Comparison of ENCODE assay signal across 28 cellular contexts in genomic region chr15:88765212-88765611, GRCh38. TPM values are rescaled to one million over a fixed set of nuclear protein-coding genes. Genes with fewer than 3 reads are reported as not detected.
"Had no signal": no experiment of that assay in that cellular context is flagged by ENCODE, and none has a peak within 500 bp of the region (broad histone marks: within the 10 kb centered on the region; RNA-seq: fewer than 3 reads in every experiment).

No MANE protein-coding gene starts in this region.

- H3K36me3 ChIP-seq: stomach, suprapubic skin, thoracic aorta, thyroid gland, tibial artery, tibial nerve, transverse colon, upper lobe of left lung, upper lobe of right lung, uterus, vagina had no signal

- DNase-seq: stimulated activated CD4-positive, alpha-beta T cell treated with anti-CD3 and anti-CD28 coated beads, Interleukin-2, amount 100 ng/mL, for 48 hours; stimulated activated CD4-positive, alpha-beta T cell treated with anti-CD3 and anti-CD28 coated beads, Interleukin-4, amount 100 ng/mL, for 1 hour; stimulated activated CD4-positive, alpha-beta T cell treated with anti-CD3 and anti-CD28 coated beads, Interleukin-4, amount 100 ng/mL, for 24 hours; stimulated activated CD4-positive, alpha-beta T cell treated with anti-CD3 and anti-CD28 coated beads, Interleukin-4, amount 100 ng/mL, for 4 hours; stimulated activated CD8-positive, alpha-beta memory T cell treated with anti-CD3 and anti-CD28 coated beads, Interleukin-4, amount 100 ng/mL, for 48 hours; stimulated activated naive B cell treated with anti-CD40 and anti-IgM and Interleukin-4, amounts not matched to agents 10 μg/mL and 1 μg/mL and 100 μg/mL, for 72 hours; stimulated activated naive CD4-positive, alpha-beta T cell; stimulated activated naive CD4-positive, alpha-beta T cell treated with Interleukin-2 at 50 U/mL for 16 hours; stimulated activated naive CD8-positive, alpha-beta T cell treated with anti-CD3 and anti-CD28 coated beads, Interleukin-15, amount 100 ng/mL, for 72 hours; stimulated activated naive CD8-positive, alpha-beta T cell treated with anti-CD3 and anti-CD28 coated beads, Interleukin-15, Interleukin-2, amounts not matched to agents 100 U/mL and 50 U/mL, for 24 hours; stomach; substantia nigra; testis; thyroid gland; tibial artery; transverse colon; trophoblast cell; upper lobe of left lung; upper lobe of right lung; uterus had no signal

- H3K4me3 ChIP-seq: stomach, suprapubic skin, testis, thoracic aorta, thyroid gland, tibial artery, tibial nerve, transverse colon, upper lobe of left lung, upper lobe of right lung, uterus, vagina had no signal

- ATAC-seq: stimulated activated effector memory CD8-positive, alpha-beta T cell treated with anti-CD3 and anti-CD28 coated beads, Interleukin-12 subunit alpha, Interleukin-12 subunit beta, amount 100 ng/mL, for 72 hours; stimulated activated memory B cell treated with anti-CD40 and anti-IgM and Interleukin-4, amounts not matched to agents 10 μg/mL and 1 μg/mL and 100 μg/mL, for 72 hours; stimulated activated naive B cell treated with anti-CD40 and anti-IgM and Interleukin-4, amounts not matched to agents 10 μg/mL and 1 μg/mL and 100 μg/mL, for 72 hours; stimulated activated naive CD8-positive, alpha-beta T cell treated with anti-CD3 and anti-CD28 coated beads, Interleukin-15, amount 100 ng/mL, for 72 hours; stimulated activated naive CD8-positive, alpha-beta T cell treated with anti-CD3 and anti-CD28 coated beads, Interleukin-15, Interleukin-2, amounts not matched to agents 100 U/mL and 50 U/mL, for 24 hours; upper lobe of right lung had no signal

- FAIRE-seq: urothelium cell line had no signal

- H3K27ac ChIP-seq: stomach, suprapubic skin, testis, thoracic aorta, thyroid gland, tibial artery, tibial nerve, transverse colon, upper lobe of left lung, upper lobe of right lung, uterus, vagina had no signal

- H3K4me1 ChIP-seq: stomach, suprapubic skin, testis, thyroid gland, transverse colon, upper lobe of left lung, upper lobe of right lung, uterus, vagina had no signal

- H3K27me3 ChIP-seq: testis, thyroid gland, tibial artery, vagina had no signal

- H3K9me3 ChIP-seq: suprapubic skin, testis, thoracic aorta, thyroid gland, tibial artery, upper lobe of right lung, uterus, vagina had no signal

RNA-seq across cellular contexts. Expression of gene ACAN, which starts 38.0 kb away (rescaled TPM):
- total RNA-seq: subcutaneous adipose tissue had no signal
